In genomic region chr9:34628656-34629491, GRCh38 we compare ENCODE assay signal across 9 cellular contexts. TPM values are rescaled to one million over a fixed set of nuclear protein-coding genes. Genes with fewer than 3 reads are reported as not detected.
A peak's percentile ranks its signal among the peaks of the same experiment; 100 is the strongest.
DNase-seq lines count a peak whose midpoint lies in the region; FAIRE-seq and TF ChIP-seq lines count a peak whose summit lies in the region.
"Had no signal": no experiment of that assay in that cellular context is flagged by ENCODE, and none has a peak within 500 bp of the region (broad histone marks: within the 10 kb centered on the region; RNA-seq: fewer than 3 reads in every experiment).

Gene ARID3C, minus strand, starts transcription at chr9:34629066. Its CDS starts 1,052 bp downstream, at chr9:34628014.

- H3K4me1 ChIP-seq in left ventricle myocardium inferior: peaks cover 19% of the 10 kb centered on the region

- no peak within 1 kb of the TSS for H3K27ac ChIP-seq in left ventricle myocardium inferior (replicated peaks)

- H3K36me3 ChIP-seq in left ventricle myocardium inferior: no peaks in the 10 kb centered on the region

- DNase-seq in GM12892 (ENCODE audit: insufficient read length): no peak
- peak; percentile 29 to 62 for DNase-seq in NCI-H1930 (lab: John Stamatoyannopoulos, UW)
- peak; percentile 34 for DNase-seq in activated naive CD4-positive, alpha-beta T cell treated with anti-CD3 and anti-CD28 coated beads for 36 hours
- no peak for DNase-seq in left ventricle myocardium inferior
- no peak for DNase-seq in skeletal muscle cell (ENCODE audit: low read depth)
- DNase-seq in hepatic stellate cell (ENCODE audit: low spot score): no peak
- no peak for DNase-seq in NCI-H2171 treated with DMSO at 0.1 percent for 48 hours (lab: John Stamatoyannopoulos, UW)
- no peak for DNase-seq in GM19239 (ENCODE audit: insufficient read length, low spot score)

- H3K4me3 ChIP-seq in left ventricle myocardium inferior: peak within 1 kb of the TSS; percentile 65
- peak within 1 kb of the TSS; percentile 36 for H3K4me3 ChIP-seq in skeletal muscle cell (ENCODE audit: low read depth, low read length)

- CTCF ChIA-PET in activated naive CD4-positive, alpha-beta T cell treated with anti-CD3 and anti-CD28 coated beads for 36 hours (lab: Charles Lee): interaction anchor here (0.9 to 1.8 kb wide), 4 partner anchors 9 to 15 kb away, joined by 3 to 6 read pairs (median 4); partner anchors contain the start of genes DCTN3 and SIGMAR1

- H3K36me3 Mint-ChIP-seq in activated naive CD4-positive, alpha-beta T cell treated with anti-CD3 and anti-CD28 coated beads for 36 hours (ENCODE audit: low read depth): no peaks in the 10 kb centered on the region

- TF ChIP-seq CTCF in left ventricle myocardium inferior (IDR thresholded peaks at IDR 0.05; ENCODE audit: borderline replicate concordance): no peak

- peaks cover 65% of the 10 kb centered on the region for H3K27me3 ChIP-seq in left ventricle myocardium inferior (ENCODE audit: low read depth)

- peaks cover 53% of the 10 kb centered on the region for H3K27me3 Mint-ChIP-seq in activated naive CD4-positive, alpha-beta T cell treated with anti-CD3 and anti-CD28 coated beads for 36 hours (ENCODE audit: low read depth)

- intact Hi-C loops in activated naive CD4-positive, alpha-beta T cell treated with anti-CD3 and anti-CD28 coated beads for 36 hours (cut with micrococcal nuclease): no loop called here
- intact Hi-C loops in left ventricle myocardium inferior (cut with micrococcal nuclease): no loop called here

- H3K9me3 Mint-ChIP-seq in activated naive CD4-positive, alpha-beta T cell treated with anti-CD3 and anti-CD28 coated beads for 36 hours: no peaks in the 10 kb centered on the region

- peak; percentile 21 for FAIRE-seq in GM12892 (lab: Jason Lieb, UNC)
- no peak for FAIRE-seq in GM19239 (lab: Jason Lieb, UNC)

- peaks cover 13% of the 10 kb centered on the region for H3K4me1 Mint-ChIP-seq in activated naive CD4-positive, alpha-beta T cell treated with anti-CD3 and anti-CD28 coated beads for 36 hours (ENCODE audit: low read depth)

- no peak within 1 kb of the TSS for H3K27ac Mint-ChIP-seq in activated naive CD4-positive, alpha-beta T cell treated with anti-CD3 and anti-CD28 coated beads for 36 hours

- H3K4me3 Mint-ChIP-seq in activated naive CD4-positive, alpha-beta T cell treated with anti-CD3 and anti-CD28 coated beads for 36 hours: peak within 1 kb of the TSS; percentile 66

- no peak for TF ChIP-seq POLR2A in GM12892 (IDR thresholded peaks at IDR 0.05; ENCODE audit: low read depth, low read length)

- no peaks in the 10 kb centered on the region for H3K9me3 ChIP-seq in left ventricle myocardium inferior (replicated peaks)

RNA-seq across cellular contexts. Expression of gene ARID3C, which starts in this region (rescaled TPM):
- not detected for polyA plus RNA-seq in GM12892 (2012; ENCODE audit: missing spikeins)
- under 1 TPM; 0.29 to 0.37 TPM for total RNA-seq in activated naive CD4-positive, alpha-beta T cell treated with anti-CD3 and anti-CD28 coated beads for 36 hours
- not detected for total RNA-seq in left ventricle myocardium inferior
- total RNA-seq: RPMI7951 had no signal

Comparison
In these comparisons a context has a peak if more than half of its experiments do, and no peak if none do; other contexts are left out.
1. Peak in DNase-seq in activated naive CD4-positive, alpha-beta T cell treated with anti-CD3 and anti-CD28 coated beads for 36 hours; RNA of the gene not detected or under 1 TPM.
2. DNase-seq: peak in NCI-H1930 (2 of 2); none in GM12892 (single experiment), left ventricle myocardium inferior (single experiment), skeletal muscle cell (single experiment), hepatic stellate cell (single experiment), NCI-H2171 treated with DMSO at 0.1 percent for 48 hours (single experiment) and GM19239 (single experiment).